ENCODE assay signal across 8 cellular contexts in genomic region chr4:149897784-149898183, GRCh38.
DNase-seq lines count a peak whose midpoint lies in the region; ATAC-seq and TF ChIP-seq lines count a peak whose summit lies in the region.

No MANE protein-coding gene starts in this region.

- H3K36me3 ChIP-seq in GM06990 (ENCODE audit: control insufficient read depth, insufficient read depth, low read length) (no peaks in the 10 kb centered on the region), adrenal gland (replicated peaks in 1 of 2) (no peaks in the 10 kb centered on the region), sigmoid colon (no peaks in the 10 kb centered on the region)

- H3K27me3 Mint-ChIP-seq in activated CD4-positive, alpha-beta T cell treated with anti-CD3 and anti-CD28 coated beads, Interleukin-2, amount 10 ng/mL, durations not matched to agents 24 days and 14 days = no peaks in the 10 kb centered on the region

- TF ChIP-seq EP300 in sigmoid colon (IDR thresholded peaks at IDR 0.05) = no peak

- no peak overlapping the region for H3K27ac Mint-ChIP-seq in activated CD4-positive, alpha-beta T cell treated with anti-CD3 and anti-CD28 coated beads, Interleukin-2, amount 10 ng/mL, durations not matched to agents 24 days and 14 days

- H3K4me3 ChIP-seq in GM06990 (replicated peaks; ENCODE audit: low read depth, low read length) (no peak overlapping the region), adrenal gland (no peak overlapping the region), sigmoid colon (no peak overlapping the region)

- DNase-seq in GM06990 (ENCODE audit: extremely low read depth, insufficient read length) (no peak), adrenal gland (no peak), midbrain (lab: John Stamatoyannopoulos, UW) (peak; percentile 5), sigmoid colon (no peak), iPS-NIHi11 (ENCODE audit: low spot score) (no peak)
- DNase-seq in activated CD4-positive, alpha-beta T cell treated with anti-CD3 and anti-CD28 coated beads, Interleukin-2, amount 10 ng/mL, durations not matched to agents 24 days and 14 days = no peak

- no peaks in the 10 kb centered on the region for H3K4me1 Mint-ChIP-seq in activated CD4-positive, alpha-beta T cell treated with anti-CD3 and anti-CD28 coated beads, Interleukin-2, amount 10 ng/mL, durations not matched to agents 24 days and 14 days

- peak; percentile 35 for TF ChIP-seq CTCF in GM06990 (IDR thresholded peaks at IDR 0.05; ENCODE audit: insufficient read depth, low read length, poor library complexity, severe bottlenecking)
- peak in 4 of 6 experiments; percentile 9 to 32 (median 22) for TF ChIP-seq CTCF in adrenal gland (IDR thresholded peaks at IDR 0.05)
- TF ChIP-seq CTCF in sigmoid colon (IDR thresholded peaks at IDR 0.05) = no peak

- intact Hi-C loops in adrenal gland (cut with DNase I) = loop anchor here in 1 of 2 donors (10.0 kb wide), 1 partner anchor 523 kb away; no protein-coding TSS in a partner anchor
- intact Hi-C loops in activated CD4-positive, alpha-beta T cell treated with anti-CD3 and anti-CD28 coated beads, Interleukin-2, amount 10 ng/mL, durations not matched to agents 24 days and 14 days (cut with micrococcal nuclease) = no loop called here
- intact Hi-C loops in sigmoid colon (cut with DNase I) = no loop called here

- TF ChIP-seq POLR2A in adrenal gland (IDR thresholded peaks at IDR 0.05) (no peak), sigmoid colon (IDR thresholded peaks at IDR 0.05) (no peak)

- H3K4me3 Mint-ChIP-seq in activated CD4-positive, alpha-beta T cell treated with anti-CD3 and anti-CD28 coated beads, Interleukin-2, amount 10 ng/mL, durations not matched to agents 24 days and 14 days = no peak overlapping the region

- no peak overlapping the region for H3K27ac ChIP-seq in adrenal gland
- H3K27ac ChIP-seq in sigmoid colon = no peak overlapping the region

- no peaks in the 10 kb centered on the region for H3K27me3 ChIP-seq in GM06990 (replicated peaks; ENCODE audit: control insufficient read depth, insufficient read depth, low read length)
- no peaks in the 10 kb centered on the region for H3K27me3 ChIP-seq in adrenal gland
- no peaks in the 10 kb centered on the region for H3K27me3 ChIP-seq in sigmoid colon

- H3K9me3 Mint-ChIP-seq in activated CD4-positive, alpha-beta T cell treated with anti-CD3 and anti-CD28 coated beads, Interleukin-2, amount 10 ng/mL, durations not matched to agents 24 days and 14 days = no peaks in the 10 kb centered on the region

- no peaks in the 10 kb centered on the region for H3K9me3 ChIP-seq in adrenal gland (replicated peaks in 1 of 3)
- H3K9me3 ChIP-seq in sigmoid colon = no peaks in the 10 kb centered on the region

- ATAC-seq in HG03442 (IDR thresholded peaks at IDR 0.05; ENCODE audit: unreplicated experiment) (peak; percentile 62), GM21723 (IDR thresholded peaks at IDR 0.05; ENCODE audit: unreplicated experiment) (no peak)

- H3K4me1 ChIP-seq in adrenal gland (replicated peaks in 1 of 2) = no peaks in the 10 kb centered on the region
- H3K4me1 ChIP-seq in sigmoid colon = no peaks in the 10 kb centered on the region

- H3K36me3 Mint-ChIP-seq in activated CD4-positive, alpha-beta T cell treated with anti-CD3 and anti-CD28 coated beads, Interleukin-2, amount 10 ng/mL, durations not matched to agents 24 days and 14 days (ENCODE audit: low read depth) = no peaks in the 10 kb centered on the region

Comparison
In these comparisons a context has a peak if more than half of its experiments do, and no peak if none do; other contexts are left out.
1. CTCF ChIP-seq: peak in GM06990 (single experiment) and adrenal gland (4 of 6); none in sigmoid colon (0 of 4).